14 cellular contexts compared by ENCODE assay signal in the genomic region with DNA sequence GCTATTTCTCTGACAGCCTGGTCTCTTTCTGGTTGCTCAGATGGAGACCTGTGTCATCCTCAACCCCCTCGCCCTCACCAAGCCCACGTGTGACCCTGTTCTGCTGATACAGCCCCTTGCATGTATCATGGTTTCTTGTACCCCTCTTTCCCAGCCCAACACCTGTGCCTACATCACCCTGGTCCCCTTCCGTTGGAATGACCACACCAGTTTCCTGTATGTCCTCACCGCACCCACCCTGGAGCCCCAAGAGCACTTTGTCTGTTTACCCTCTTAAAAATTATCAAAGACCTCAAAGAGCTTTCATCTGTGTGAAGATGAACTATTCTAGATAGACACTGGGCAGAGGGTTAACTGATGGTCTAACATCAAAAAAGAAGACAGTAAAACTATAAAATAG.
"Had no signal": no experiment of that assay in that cellular context is flagged by ENCODE, and none has a peak within 500 bp of the region (broad histone marks: within the 10 kb centered on the region; RNA-seq: fewer than 3 reads in every experiment).

No MANE protein-coding gene starts in this region.

- H3K27ac ChIP-seq: gastrocnemius medialis, lower lobe of right lung, neural progenitor cell, pancreas, SJCRH30 had no signal

- H3K9me3 ChIP-seq: gastrocnemius medialis, lower lobe of right lung, pancreas, SJCRH30 had no signal

- H3K27me3 ChIP-seq: gastrocnemius medialis, neural progenitor cell, pancreas, SJCRH30 had no signal

- H3K27ac Mint-ChIP-seq: activated B cell treated with CpG ODN at 0.5 μM for 24 hours; activated CD8-positive, alpha-beta memory T cell treated with anti-CD3 and anti-CD28 coated beads, Interleukin-2, amount 10 ng/mL, durations not matched to agents 7 days and 5 days; type B pancreatic cell had no signal

- H3K9me3 Mint-ChIP-seq: activated B cell treated with CpG ODN at 0.5 μM for 24 hours; activated T-cell treated with anti-CD3 and anti-CD28 coated beads, Interleukin-2, amount 50 U/mL, for 4 hours; neural progenitor cell; type B pancreatic cell had no signal

- H3K4me1 ChIP-seq: gastrocnemius medialis, lower lobe of right lung, pancreas, SJCRH30 had no signal

- DNase-seq: activated B cell treated with CpG ODN at 0.5 μM for 24 hours; activated CD4-positive, alpha-beta T cell treated with anti-CD3 and anti-CD28 coated beads, Interleukin-2, amount 50 U/mL, for 4 hours; activated CD8-positive, alpha-beta memory T cell treated with anti-CD3 and anti-CD28 coated beads, Interleukin-2, amount 10 ng/mL, durations not matched to agents 7 days and 5 days; activated gamma-delta T cell; activated T-cell treated with anti-CD3 and anti-CD28 coated beads, Interleukin-2, amount 50 U/mL, for 4 hours; gastrocnemius medialis; left colon; lower lobe of right lung; midbrain; pancreas; SJCRH30; stimulated activated CD4-positive, alpha-beta T cell treated with anti-CD3 and anti-CD28 coated beads, Interleukin-1b, Interleukin-23, amount 100 ng/mL, for 48 hours had no signal

- H3K36me3 ChIP-seq: neural progenitor cell had no signal

- ATAC-seq: activated CD8-positive, alpha-beta memory T cell treated with anti-CD3 and anti-CD28 coated beads, Interleukin-2, amount 10 ng/mL, durations not matched to agents 7 days and 5 days; activated T-cell treated with anti-CD3 and anti-CD28 coated beads, Interleukin-2, amount 50 U/mL, for 4 hours; gastrocnemius medialis; left colon; lower lobe of right lung had no signal

- H3K4me3 Mint-ChIP-seq: activated B cell treated with CpG ODN at 0.5 μM for 24 hours; activated CD8-positive, alpha-beta memory T cell treated with anti-CD3 and anti-CD28 coated beads, Interleukin-2, amount 10 ng/mL, durations not matched to agents 7 days and 5 days; activated T-cell treated with anti-CD3 and anti-CD28 coated beads, Interleukin-2, amount 50 U/mL, for 4 hours; neural progenitor cell; type B pancreatic cell had no signal

- H3K9ac ChIP-seq: neural progenitor cell had no signal

- H2AFZ ChIP-seq: neural progenitor cell had no signal

- H3K4me2 ChIP-seq: neural progenitor cell had no signal

- H3K27me3 Mint-ChIP-seq: activated B cell treated with CpG ODN at 0.5 μM for 24 hours; activated CD8-positive, alpha-beta memory T cell treated with anti-CD3 and anti-CD28 coated beads, Interleukin-2, amount 10 ng/mL, durations not matched to agents 7 days and 5 days; type B pancreatic cell had no signal

- H3K4me3 ChIP-seq: gastrocnemius medialis, lower lobe of right lung, neural progenitor cell, pancreas, SJCRH30 had no signal
